Comparison of ENCODE assay signal across 8 cellular contexts in genomic region chr2:37323770-37324535, GRCh38. TPM values are rescaled to one million over a fixed set of nuclear protein-coding genes. Genes with fewer than 3 reads are reported as not detected.
DNase-seq lines count a peak whose midpoint lies in the region; ATAC-seq and TF ChIP-seq lines count a peak whose summit lies in the region.

No MANE protein-coding gene starts in this region.

- TF ChIP-seq RAD21 in HCT116 (IDR thresholded peaks at IDR 0.05; ENCODE audit: low read depth), result no peak

- CTCF ChIA-PET in HCT116 (lab: Charles Lee), result no interaction called here

- H3K9me3 ChIP-seq in HCT116 (ENCODE audit: control insufficient read depth in 1 of 2, insufficient read depth in 1 of 2, low read depth in 1 of 2, low read length in 2 of 2) (no peaks in the 10 kb centered on the region), muscle layer of colon (ENCODE audit: low read length) (no peaks in the 10 kb centered on the region), testis (no peaks in the 10 kb centered on the region)

- peaks cover 0 to 22% of the 10 kb centered on the region in 2 experiments; a peak in 2 of 4 replicates for H3K4me1 ChIP-seq in HCT116 (ENCODE audit: control insufficient read depth in 1 of 2, insufficient read depth in 2 of 2, low read length in 2 of 2)
- peaks cover 38% of the 10 kb centered on the region for H3K4me1 ChIP-seq in muscle layer of colon (ENCODE audit: insufficient read depth, low read length)
- H3K4me1 ChIP-seq in testis, result peaks cover 9% of the 10 kb centered on the region

- TF ChIP-seq CTCF in GM12864 (IDR thresholded peaks at IDR 0.05; ENCODE audit: low read depth, low read length, missing control alignments) (no peak), HCT116 (IDR thresholded peaks at IDR 0.05 in 2 of 3, conservative IDR thresholded peaks at IDR 0.05 in 1 of 3; ENCODE audit: borderline replicate concordance in 1 of 3, insufficient read depth in 1 of 3, low read depth in 2 of 3, low read length in 2 of 3) (no peak), NB4 (IDR thresholded peaks at IDR 0.05; ENCODE audit: low read depth, low read length) (no peak), testis (IDR thresholded peaks at IDR 0.05) (no peak)

- H3K4me2 ChIP-seq in HCT116 (ENCODE audit: low read length), result peak overlapping the region; percentile 93

- H2AFZ ChIP-seq in HCT116 (ENCODE audit: low read depth, low read length, poor library complexity, severe bottlenecking), result peak overlapping the region; percentile 67

- H3K36me3 ChIP-seq in HCT116 (ENCODE audit: control insufficient read depth in 1 of 2, insufficient read depth in 2 of 2, low read length in 2 of 2), result no peaks in the 10 kb centered on the region
- H3K36me3 ChIP-seq in muscle layer of colon (ENCODE audit: insufficient read depth, low read length), result no peaks in the 10 kb centered on the region
- H3K36me3 ChIP-seq in testis (ENCODE audit: low read depth, missing control alignments), result no peaks in the 10 kb centered on the region

- 1 to 3% methylated on average over 36 to 45 of the region's 62 CpGs for WGBS in testis, 2 donors

- no peaks in the 10 kb centered on the region for H3K9me2 ChIP-seq in HCT116 (ENCODE audit: insufficient read depth)

- no peaks in the 10 kb centered on the region for H4K20me1 ChIP-seq in HCT116 (ENCODE audit: insufficient read depth)

- TSS peak; percentile 55 for BruUV-seq in HCT116 (replicated peaks; lab: Mats Ljungman, UMichigan)

- H3K4me3 ChIP-seq in GM12864 (ENCODE audit: low read depth, low read length), result peak overlapping the region; percentile 71
- peak overlapping the region; percentile 55 to 70 for H3K4me3 ChIP-seq in HCT116 (replicated peaks in 1 of 2; ENCODE audit: low read depth in 1 of 2, low read length in 2 of 2)
- peak overlapping the region; percentile 85 for H3K4me3 ChIP-seq in NB4 (ENCODE audit: low read depth, low read length)
- H3K4me3 ChIP-seq in muscle layer of colon (ENCODE audit: low read depth in 1 of 2, low read length in 2 of 2), result peak overlapping the region; percentile 70 to 97
- H3K4me3 ChIP-seq in testis, result peak overlapping the region; percentile 83

- H3K27ac ChIP-seq in HCT116 (ENCODE audit: low read depth, low read length), result no peak overlapping the region
- peak overlapping the region; percentile 72 for H3K27ac ChIP-seq in muscle layer of colon (ENCODE audit: low read depth, low read length)
- peak overlapping the region; percentile 88 to 95 for H3K27ac ChIP-seq in testis

- POLR2A ChIA-PET in HCT116 (lab: Charles Lee), result no interaction called here

- DNase-seq in GM12864 (ENCODE audit: low read depth), result no peak
- no peak for DNase-seq in HCT116 (ENCODE audit: low read depth, low spot score)
- DNase-seq in NB4 (ENCODE audit: low read depth), result peak; percentile 67
- DNase-seq in activated CD8-positive, alpha-beta memory T cell treated with anti-CD3 and anti-CD28 coated beads for 24 hours, result peak; percentile 73
- DNase-seq in erythroblast (lab: John Stamatoyannopoulos, UW), result peak; percentile 14 to 26
- DNase-seq in testis, result peak; percentile 52
- DNase-seq in superior temporal gyrus (ENCODE audit: extremely low spot score), result no peak

- RAD21 ChIA-PET in HCT116 (lab: Charles Lee; ENCODE audit: low non-redundant PET in 1 of 2, low total read pairs in 2 of 2, uncharacterized antibody in 2 of 2, unreplicated experiment in 2 of 2), result no interaction called here

- H3K27me3 ChIP-seq in HCT116 (ENCODE audit: insufficient read depth, low read length), result peaks cover 15% of the 10 kb centered on the region
- no peaks in the 10 kb centered on the region for H3K27me3 ChIP-seq in muscle layer of colon (ENCODE audit: control insufficient read depth in 1 of 2, insufficient read depth in 2 of 2, low read length in 2 of 2)
- no peaks in the 10 kb centered on the region for H3K27me3 ChIP-seq in testis

- no peaks in the 10 kb centered on the region for H3K79me2 ChIP-seq in HCT116 (ENCODE audit: insufficient read depth, low read length)

- intact Hi-C loops in HCT116 (cut with micrococcal nuclease) (no loop called here), testis (cut with DNase I; ENCODE audit: low total_unique reads) (no loop called here)

- peak; percentile 41 for ATAC-seq in HCT116

- peak overlapping the region; percentile 65 for H3K9ac ChIP-seq in HCT116 (ENCODE audit: low read length)
- H3K9ac ChIP-seq in muscle layer of colon (ENCODE audit: low read length), result peak overlapping the region; percentile 94

- no peak for TF ChIP-seq POLR2A in HCT116 (IDR thresholded peaks at IDR 0.05; ENCODE audit: borderline replicate concordance, extremely low read depth, insufficient read depth, insufficient read length)
- no peak for TF ChIP-seq POLR2A in NB4 (IDR thresholded peaks at IDR 0.05; ENCODE audit: extremely low read depth, insufficient read length)
- no peak for TF ChIP-seq POLR2A in erythroblast (IDR thresholded peaks at IDR 0.05; ENCODE audit: low read length)
- no peak for TF ChIP-seq POLR2A in testis (IDR thresholded peaks at IDR 0.05)

TF ChIP-seq in HCT116, 20 proteins besides CTCF, POLR2A, EP300 and RAD21:
- TF ChIP-seq YY1 (IDR thresholded peaks at IDR 0.05; ENCODE audit: extremely low read depth, insufficient replicate concordance, low read depth, low read length), result no peak
- TF ChIP-seq CBX3 (IDR thresholded peaks at IDR 0.05; ENCODE audit: low read depth), result no peak
- no peak for TF ChIP-seq EZH2 (IDR thresholded peaks at IDR 0.05)
- no peak for TF ChIP-seq TCF7L2 (IDR thresholded peaks at IDR 0.05; ENCODE audit: borderline replicate concordance, extremely low read depth, insufficient read depth, insufficient read length)
- TF ChIP-seq POLR2AphosphoS5 (IDR thresholded peaks at IDR 0.05; ENCODE audit: low read depth, low read length), result no peak; the same call in 1 of the 2 replicates
- no peak for TF ChIP-seq ZBTB33 (IDR thresholded peaks at IDR 0.05; ENCODE audit: extremely low read depth, insufficient replicate concordance, low read length)
- TF ChIP-seq EGR1 (IDR thresholded peaks at IDR 0.05; ENCODE audit: low read depth), result no peak; the same call in 1 of the 2 replicates
- no peak for TF ChIP-seq ELF1 (IDR thresholded peaks at IDR 0.05; ENCODE audit: borderline replicate concordance, low read depth)
- TF ChIP-seq ZFX (IDR thresholded peaks at IDR 0.05), result no peak
- TF ChIP-seq FOSL1 (IDR thresholded peaks at IDR 0.05; ENCODE audit: low read depth), result no peak
- TF ChIP-seq ATF3 (IDR thresholded peaks at IDR 0.05), result no peak
- TF ChIP-seq EZH2phosphoT487 (IDR thresholded peaks at IDR 0.05; ENCODE audit: borderline replicate concordance), result no peak
- TF ChIP-seq REST (IDR thresholded peaks at IDR 0.05; ENCODE audit: low read depth), result no peak
- TF ChIP-seq JUND (IDR thresholded peaks at IDR 0.05), result no peak

RNA-seq across cellular contexts. Expression of gene PRKD3, which starts 0.7 kb away (rescaled TPM):
- total RNA-seq in HCT116 (2021; ENCODE audit: unreplicated experiment) (13.9 TPM), testis (10 to 100 TPM; 46.0 to 78.1 TPM)
- polyA plus RNA-seq in HCT116 (2012), result 4.6 and 5.7 TPM in 2 replicates
- polyA plus RNA-seq in testis (ENCODE audit: insufficient read depth, low read depth, low replicate concordance), result 52.3 TPM

RNA-seq across cellular contexts. Expression of gene QPCT, which starts 20.5 kb away (rescaled TPM):
- total RNA-seq in HCT116 (2021; ENCODE audit: unreplicated experiment), result not detected
- polyA plus RNA-seq in HCT116 (2012), result not detected in 2 replicates
- 1 to 10 TPM; 2.9 to 3.2 TPM for total RNA-seq in testis
- polyA plus RNA-seq in testis (ENCODE audit: insufficient read depth, low read depth, low replicate concordance), result 5.6 TPM

Comparison
In these comparisons a context has a peak if more than half of its experiments do, and no peak if none do; other contexts are left out.
1. DNase-seq: peak in NB4 (single experiment), activated CD8-positive, alpha-beta memory T cell treated with anti-CD3 and anti-CD28 coated beads for 24 hours (single experiment), erythroblast (2 of 2) and testis (single experiment); none in GM12864 (single experiment), HCT116 (single experiment) and superior temporal gyrus (single experiment).
2. Peak in every context shown above with its lines, with median percentiles within 50 percentile points of each other: H3K4me3 ChIP-seq.